Comparison of ENCODE assay signal across 17 cellular contexts in genomic region chr3:102174832-102175374, GRCh38.
A peak's percentile ranks its signal among the peaks of the same experiment; 100 is the strongest.
DNase-seq lines count a peak whose midpoint lies in the region; ATAC-seq and TF ChIP-seq lines count a peak whose summit lies in the region.
"Had no signal": no experiment of that assay in that cellular context is flagged by ENCODE, and none has a peak within 500 bp of the region (broad histone marks: within the 10 kb centered on the region; RNA-seq: fewer than 3 reads in every experiment).

No MANE protein-coding gene starts in this region.

- H3K27me3 Mint-ChIP-seq in Calu3 (ENCODE audit: unreplicated experiment): no peaks in the 10 kb centered on the region
- H3K27me3 Mint-ChIP-seq in glutamatergic neuron (ENCODE audit: unreplicated experiment): no peaks in the 10 kb centered on the region

- no peak for TF ChIP-seq CTCF in Calu3 (IDR thresholded peaks at IDR 0.05; ENCODE audit: unreplicated experiment)
- no peak for TF ChIP-seq CTCF in glutamatergic neuron (IDR thresholded peaks at IDR 0.05; ENCODE audit: partially characterized antibody, unreplicated experiment)

- CTCF ChIA-PET in Calu3 (lab: Charles Lee): interaction anchor here (0.6 to 2.6 kb wide), 5 partner anchors 12 to 360 kb away, joined by 3 to 14 read pairs (median 7); no protein-coding TSS in a partner anchor

- TSS peak; percentile 89 for BruUV-seq in Calu3 (replicated peaks; lab: Mats Ljungman, UMichigan)

- ATAC-seq in GM18873 (IDR thresholded peaks at IDR 0.05; ENCODE audit: low FRiP score, unreplicated experiment) (no peak), HG02623 (IDR thresholded peaks at IDR 0.05; ENCODE audit: unreplicated experiment) (no peak)
- ATAC-seq: left ventricle myocardium superior had no signal

- intact Hi-C loops in Calu3 (cut with micrococcal nuclease; ENCODE audit: unreplicated experiment): loop anchor here (1.0 to 2.0 kb wide), 2 partner anchors 12 to 224 kb away; no protein-coding TSS in a partner anchor

- H3K27ac Mint-ChIP-seq in Calu3 (ENCODE audit: unreplicated experiment) (peak overlapping the region; percentile 98), glutamatergic neuron (ENCODE audit: unreplicated experiment) (no peak overlapping the region)

- DNase-seq in Calu3: no peak
- DNase-seq in NCI-H1105 (lab: John Stamatoyannopoulos, UW): peak; percentile 24
- peak; percentile 81 to 88 for DNase-seq in dermis microvascular lymphatic vessel endothelial cell (ENCODE audit: low read depth in 2 of 2)
- DNase-seq in myocyte (ENCODE audit: low read depth): peak; percentile 35
- DNase-seq in glutamatergic neuron: no peak
- no peak for DNase-seq in cerebellar cortex (ENCODE audit: low spot score)
- DNase-seq: activated CD4-positive, alpha-beta T cell treated with anti-CD3 and anti-CD28 coated beads for 48 hours; activated CD8-positive, alpha-beta memory T cell treated with anti-CD3 and anti-CD28 coated beads, Interleukin-2, amount 50 U/mL, for 48 hours; left ventricle myocardium superior; NCI-H1436 treated with DMSO at 0.1 percent for 48 hours; NCI-H226; NK-92 treated with Interleukin-12 subunit alpha and Interleukin-12 subunit beta, amount 100 ng/mL, for 24 hours; sigmoid colon; stimulated activated CD4-positive, alpha-beta T cell treated with anti-CD3 and anti-CD28 coated beads, Interleukin-2, amount 100 ng/mL, for 24 hours had no signal

- H3K4me1 Mint-ChIP-seq in Calu3 (ENCODE audit: low read depth, unreplicated experiment) (peaks cover 50% of the 10 kb centered on the region), glutamatergic neuron (ENCODE audit: low read depth, unreplicated experiment) (no peaks in the 10 kb centered on the region)

- peak overlapping the region; percentile 18 for H3K4me3 Mint-ChIP-seq in Calu3 (ENCODE audit: low read depth, unreplicated experiment)
- no peak overlapping the region for H3K4me3 Mint-ChIP-seq in glutamatergic neuron (ENCODE audit: unreplicated experiment)
- H3K4me3 Mint-ChIP-seq: stimulated activated naive CD8-positive, alpha-beta T cell treated with anti-CD3 and anti-CD28 coated beads, Interleukin-15, Interleukin-2, amounts not matched to agents 100 ng/mL and 50 ng/mL, for 24 hours had no signal

- peaks cover 14% of the 10 kb centered on the region for H3K36me3 Mint-ChIP-seq in Calu3 (ENCODE audit: insufficient read depth, unreplicated experiment)
- no peaks in the 10 kb centered on the region for H3K36me3 Mint-ChIP-seq in glutamatergic neuron (ENCODE audit: unreplicated experiment)

- H3K9me3 Mint-ChIP-seq in Calu3 (ENCODE audit: low read depth, unreplicated experiment) (no peaks in the 10 kb centered on the region), glutamatergic neuron (ENCODE audit: unreplicated experiment) (no peaks in the 10 kb centered on the region)
- H3K9me3 Mint-ChIP-seq: stimulated activated naive CD8-positive, alpha-beta T cell treated with anti-CD3 and anti-CD28 coated beads, Interleukin-15, Interleukin-2, amounts not matched to agents 100 ng/mL and 50 ng/mL, for 24 hours had no signal

Comparison
In these comparisons a context has a peak if more than half of its experiments do, and no peak if none do; other contexts are left out.
1. DNase-seq: peak in NCI-H1105 (single experiment), dermis microvascular lymphatic vessel endothelial cell (2 of 2) and myocyte (single experiment); none in Calu3 (single experiment), glutamatergic neuron (single experiment) and cerebellar cortex (single experiment).